13 cellular contexts compared by ENCODE assay signal in the genomic region with DNA sequence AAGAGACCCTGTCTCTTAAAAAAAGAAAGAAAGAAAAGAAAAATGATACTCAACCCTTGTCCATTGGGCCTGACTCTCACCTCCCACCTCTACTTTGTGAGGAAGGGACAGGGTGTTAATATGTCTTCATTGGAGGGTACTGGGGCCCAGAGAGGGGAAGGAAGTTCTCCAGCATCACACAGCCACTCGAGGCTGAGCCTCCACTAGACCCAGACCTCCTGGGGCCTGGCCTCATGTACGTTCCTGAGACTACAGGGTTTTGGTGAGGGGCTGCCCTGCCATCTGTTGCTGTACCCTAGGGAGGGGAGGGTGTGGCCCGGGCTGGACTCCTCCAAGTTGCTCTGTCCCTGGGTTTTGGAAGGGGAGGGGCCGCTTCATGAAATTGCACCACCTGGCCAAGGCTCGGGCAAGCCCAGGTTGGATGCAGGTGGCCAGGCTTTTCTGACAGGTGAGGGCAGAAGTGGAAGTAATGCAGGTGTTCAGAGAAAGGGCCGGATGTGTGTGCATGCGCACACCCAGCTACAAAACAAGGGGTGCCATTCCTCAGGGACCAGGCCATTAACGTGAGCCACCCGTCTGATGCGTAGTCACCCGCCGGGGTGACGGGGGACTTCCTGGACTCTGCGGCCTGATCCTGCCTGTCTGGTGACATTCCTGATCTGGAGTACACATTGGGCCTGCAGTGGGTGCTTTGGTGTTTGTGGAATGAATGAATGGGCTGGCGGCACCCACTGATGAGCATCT. TPM values are rescaled to one million over a fixed set of nuclear protein-coding genes. Genes with fewer than 3 reads are reported as not detected.
DNase-seq lines count a peak whose midpoint lies in the region; TF ChIP-seq lines count a peak whose summit lies in the region.
"Had no signal": no experiment of that assay in that cellular context is flagged by ENCODE, and none has a peak within 500 bp of the region (broad histone marks: within the 10 kb centered on the region; RNA-seq: fewer than 3 reads in every experiment).

No MANE protein-coding gene starts in this region.

- no peak overlapping the region for H2BK120ac ChIP-seq in trophoblast cell (ENCODE audit: insufficient read depth, low read length, poor library complexity)

- no peaks in the 10 kb centered on the region for H3K9me3 ChIP-seq in breast epithelium
- no peaks in the 10 kb centered on the region for H3K9me3 ChIP-seq in trophoblast cell (ENCODE audit: insufficient read depth, low read depth, low read length)
- H3K9me3 ChIP-seq in uterus = no peaks in the 10 kb centered on the region
- no peaks in the 10 kb centered on the region for H3K9me3 ChIP-seq in ovary

- H3K9ac ChIP-seq in trophoblast cell (ENCODE audit: low read length) = no peak overlapping the region

- peaks cover 25% of the 10 kb centered on the region in 2 donors for H3K4me1 ChIP-seq in breast epithelium
- peaks cover 10 to 20% of the 10 kb centered on the region in 2 experiments for H3K4me1 ChIP-seq in trophoblast cell (ENCODE audit: control insufficient read depth in 1 of 2, insufficient read depth in 2 of 2, low read length in 2 of 2)
- peaks cover 5 to 29% of the 10 kb centered on the region in 2 donors for H3K4me1 ChIP-seq in uterus
- peaks cover 23% of the 10 kb centered on the region for H3K4me1 ChIP-seq in ovary (ENCODE audit: insufficient read depth)

- H3K23ac ChIP-seq in trophoblast cell (ENCODE audit: low read length) = no peak overlapping the region

- no peak overlapping the region for H3K14ac ChIP-seq in trophoblast cell (ENCODE audit: low read length)

- no CpG with 5 or more reads among the region's 15 CpGs for WGBS in trophoblast cell (ENCODE audit: extremely low coverage, insufficient coverage, insufficient read length)
- WGBS in ovary, 3 donors = 90 to 93% (median 92%) methylated on average over 15 of the region's 15 CpGs

- peak overlapping the region; percentile 46 to 95 for H3K27ac ChIP-seq in breast epithelium
- H3K27ac ChIP-seq in trophoblast cell (ENCODE audit: low read depth, low read length) = no peak overlapping the region
- H3K27ac ChIP-seq in uterus = no peak overlapping the region
- H3K27ac ChIP-seq in ovary = no peak overlapping the region

- peaks cover 3% of the 10 kb centered on the region for H3K79me2 ChIP-seq in trophoblast cell (ENCODE audit: control insufficient read depth, insufficient read depth, low read length, poor library complexity)

- no peak overlapping the region for H2AFZ ChIP-seq in trophoblast cell (ENCODE audit: insufficient read depth, low read length, poor library complexity)

- no peaks in the 10 kb centered on the region for H3K36me3 ChIP-seq in breast epithelium
- peaks cover 0 to 4% of the 10 kb centered on the region in 2 experiments for H3K36me3 ChIP-seq in trophoblast cell (ENCODE audit: control insufficient read depth in 1 of 2, insufficient read depth in 2 of 2, low read length in 2 of 2)
- no peaks in the 10 kb centered on the region for H3K36me3 ChIP-seq in uterus
- no peaks in the 10 kb centered on the region for H3K36me3 ChIP-seq in ovary

- intact Hi-C loops in breast epithelium (cut with DNase I; ENCODE audit: low total_unique reads) (no loop called here), uterus (cut with DNase I; ENCODE audit: low total_unique reads) (no loop called here), ovary (cut with DNase I) (no loop called here)

- H3K27me3 ChIP-seq in breast epithelium (no peaks in the 10 kb centered on the region), trophoblast cell (ENCODE audit: insufficient read depth, low read length) (no peaks in the 10 kb centered on the region), uterus (no peaks in the 10 kb centered on the region), ovary (no peaks in the 10 kb centered on the region)

- H3K4me2 ChIP-seq in trophoblast cell (ENCODE audit: low read length) = no peak overlapping the region

- TF ChIP-seq POLR2A in breast epithelium (IDR thresholded peaks at IDR 0.05) (no peak), uterus (IDR thresholded peaks at IDR 0.05) (no peak), ovary (IDR thresholded peaks at IDR 0.05) (no peak)

- H2BK12ac ChIP-seq in trophoblast cell (ENCODE audit: low read length) = no peak overlapping the region

- H3K4me3 ChIP-seq in breast epithelium (no peak overlapping the region), trophoblast cell (ENCODE audit: low read depth, low read length) (no peak overlapping the region), uterus (no peak overlapping the region), ovary (no peak overlapping the region)

- TF ChIP-seq CTCF in breast epithelium (IDR thresholded peaks at IDR 0.05) (no peak), uterus (IDR thresholded peaks at IDR 0.05) (no peak), ovary (IDR thresholded peaks at IDR 0.05) (no peak)

- no peak overlapping the region for H2BK5ac ChIP-seq in trophoblast cell (ENCODE audit: low read depth, low read length, poor library complexity)

- H3K18ac ChIP-seq in trophoblast cell (ENCODE audit: low read length) = peak overlapping the region; percentile 15

- H4K91ac ChIP-seq in trophoblast cell (ENCODE audit: low read depth, low read length) = peak overlapping the region; percentile 37

- no peak overlapping the region for H2AK5ac ChIP-seq in trophoblast cell (ENCODE audit: low read length)

- no peak overlapping the region for H4K8ac ChIP-seq in trophoblast cell (ENCODE audit: low read depth, low read length)

- H3K4ac ChIP-seq in trophoblast cell (ENCODE audit: low read depth, low read length) = no peak overlapping the region

- peak; percentile 30 for DNase-seq in D341Med (ENCODE audit: low spot score)
- DNase-seq in NCI-H1436 (lab: John Stamatoyannopoulos, UW) = peak; percentile 77
- DNase-seq in breast epithelium (ENCODE audit: low spot score in 2 of 2) = peak; percentile 73 to 79
- peak; percentile 89 to 90 for DNase-seq in trophoblast cell
- no peak for DNase-seq in uterus
- DNase-seq in ovary = no peak
- DNase-seq in stimulated activated CD4-positive, alpha-beta T cell treated with anti-CD3 and anti-CD28 coated beads, Interleukin-2, amount 100 ng/mL, for 48 hours = no peak
- no peak for DNase-seq in stimulated activated CD4-positive, alpha-beta T cell treated with anti-CD3 and anti-CD28 coated beads, Interleukin-2, amount 100 ng/mL, for 24 hours
- DNase-seq: activated CD8-positive, alpha-beta memory T cell treated with anti-CD3 and anti-CD28 coated beads, Interleukin-2, amount 50 U/mL, for 48 hours; amniotic stem cell; effector memory CD4-positive, alpha-beta T cell; MM.1S; stimulated activated naive CD8-positive, alpha-beta T cell treated with anti-CD3 and anti-CD28 coated beads, Interleukin-15, amount 100 ng/mL, for 72 hours had no signal

- H4K12ac ChIP-seq in trophoblast cell (ENCODE audit: low read depth, low read length) = peak overlapping the region; percentile 12

- TF ChIP-seq EP300 in ovary (IDR thresholded peaks at IDR 0.05) = no peak

- peaks cover 3% of the 10 kb centered on the region for H3K79me1 ChIP-seq in trophoblast cell (ENCODE audit: low read length)

RNA-seq across cellular contexts. Expression of a gene that starts 21.7 kb away (rescaled TPM):
- total RNA-seq in breast epithelium (10 to 100 TPM; 11.0 to 18.7 (median 12.5) TPM), uterus (10 to 100 TPM; 11.5 to 39.1 (median 22.5) TPM), ovary (10 to 100 TPM; 13.4 to 39.0 (median 29.5) TPM)
- 20.3 and 24.6 TPM in 2 replicates for polyA plus RNA-seq in trophoblast cell (2013)
- polyA plus RNA-seq in ovary = 10 to 100 TPM; 12.0 to 17.1 TPM

Comparison
In these comparisons a context has a peak if more than half of its experiments do, and no peak if none do; other contexts are left out.
1. DNase-seq: peak in D341Med (single experiment), NCI-H1436 (single experiment), breast epithelium (2 of 2) and trophoblast cell (2 of 2); none in uterus (0 of 2), ovary (0 of 5), stimulated activated CD4-positive, alpha-beta T cell treated with anti-CD3 and anti-CD28 coated beads, Interleukin-2, amount 100 ng/mL, for 48 hours (0 of 2) and stimulated activated CD4-positive, alpha-beta T cell treated with anti-CD3 and anti-CD28 coated beads, Interleukin-2, amount 100 ng/mL, for 24 hours (0 of 2).
2. H3K27ac ChIP-seq: peak in breast epithelium (2 of 2); none in trophoblast cell (single experiment), uterus (0 of 2) and ovary (0 of 2).